9 cellular contexts compared by ENCODE assay signal in genomic region chr21:36322083-36322424, GRCh38. TPM values are rescaled to one million over a fixed set of nuclear protein-coding genes. Genes with fewer than 3 reads are reported as not detected.
DNase-seq lines count a peak whose midpoint lies in the region; ATAC-seq and TF ChIP-seq lines count a peak whose summit lies in the region.
"Had no signal": no experiment of that assay in that cellular context is flagged by ENCODE, and none has a peak within 500 bp of the region (broad histone marks: within the 10 kb centered on the region; RNA-seq: fewer than 3 reads in every experiment).

No MANE protein-coding gene starts in this region.

- H3K9me3 ChIP-seq in Caco-2: no peaks in the 10 kb centered on the region
- H3K9me3 ChIP-seq in Peyer's patch: no peaks in the 10 kb centered on the region
- no peaks in the 10 kb centered on the region for H3K9me3 ChIP-seq in parathyroid adenoma (ENCODE audit: control insufficient read depth, low read length)

- TF ChIP-seq CTCF in Caco-2 (IDR thresholded peaks at IDR 0.05; ENCODE audit: insufficient read depth in 1 of 2, low read depth in 1 of 2, low read length in 1 of 2, severe bottlenecking in 1 of 2, unreplicated experiment in 1 of 2) (no peak), Peyer's patch (IDR thresholded peaks at IDR 0.05) (no peak), parathyroid adenoma (IDR thresholded peaks at IDR 0.05) (no peak)

- H3K27ac ChIP-seq in Peyer's patch (peak overlapping the region in 3 of 4 donors; percentile 64 to 97 (median 96)), epithelial cell of prostate (peak overlapping the region; percentile 99), parathyroid adenoma (no peak overlapping the region)

- CTCF ChIA-PET in Caco-2 (lab: Charles Lee): no interaction called here

- peak overlapping the region; percentile 75 for H3K27ac Mint-ChIP-seq in Caco-2 (ENCODE audit: unreplicated experiment)

- peaks cover 49% of the 10 kb centered on the region for H3K36me3 Mint-ChIP-seq in Caco-2 (ENCODE audit: insufficient read depth, unreplicated experiment)

- H3K9ac ChIP-seq in parathyroid adenoma: no peak overlapping the region

- TF ChIP-seq POLR2A in Peyer's patch (IDR thresholded peaks at IDR 0.05): no peak

- no peaks in the 10 kb centered on the region; the same call in 1 of the 2 replicates for H3K36me3 ChIP-seq in Caco-2 (ENCODE audit: control insufficient read depth, insufficient read depth, low read length)
- no peaks in the 10 kb centered on the region for H3K36me3 ChIP-seq in Peyer's patch
- H3K36me3 ChIP-seq in parathyroid adenoma (ENCODE audit: control insufficient read depth, insufficient read depth, low read length): no peaks in the 10 kb centered on the region

- ATAC-seq in GM19035 (IDR thresholded peaks at IDR 0.05; ENCODE audit: unreplicated experiment): no peak
- no peak for ATAC-seq in GM21529 (IDR thresholded peaks at IDR 0.05; ENCODE audit: unreplicated experiment)

- no TSS peak for BruUV-seq in Caco-2 (replicated peaks; lab: Mats Ljungman, UMichigan)

- H3K27me3 ChIP-seq in Caco-2 (replicated peaks; ENCODE audit: control insufficient read depth, insufficient read depth, low read length) (no peaks in the 10 kb centered on the region), Peyer's patch (no peaks in the 10 kb centered on the region), parathyroid adenoma (ENCODE audit: control insufficient read depth, insufficient read depth, low read length) (no peaks in the 10 kb centered on the region)

- H3K27me3 Mint-ChIP-seq in Caco-2 (ENCODE audit: insufficient read depth, unreplicated experiment): no peaks in the 10 kb centered on the region

- POLR2A ChIA-PET in Caco-2 (lab: Charles Lee): no interaction called here

- no peaks in the 10 kb centered on the region for H3K9me3 Mint-ChIP-seq in Caco-2 (ENCODE audit: unreplicated experiment)

- H3K4me1 ChIP-seq in Caco-2 (peaks cover 8% of the 10 kb centered on the region), Peyer's patch (peaks cover 0 to 18% (median 8%) of the 10 kb centered on the region in 4 donors), parathyroid adenoma (no peaks in the 10 kb centered on the region)

- H3K79me2 ChIP-seq in parathyroid adenoma: peaks cover 10% of the 10 kb centered on the region

- no peak overlapping the region for H3K4me2 ChIP-seq in parathyroid adenoma (ENCODE audit: low read length)

- H3K4me1 Mint-ChIP-seq in Caco-2 (ENCODE audit: low read depth, unreplicated experiment): peaks cover 22% of the 10 kb centered on the region

- H2AFZ ChIP-seq in parathyroid adenoma: no peak overlapping the region

- peak overlapping the region; percentile 73 for H3K4me3 Mint-ChIP-seq in Caco-2 (ENCODE audit: unreplicated experiment)

- peak overlapping the region; percentile 51 for H3K4me3 ChIP-seq in Caco-2 (ENCODE audit: low read depth, low read length)
- peak overlapping the region in 2 of 4 donors; percentile 65 to 93 for H3K4me3 ChIP-seq in Peyer's patch
- H3K4me3 ChIP-seq in parathyroid adenoma (ENCODE audit: low read depth, low read length): peak overlapping the region; percentile 85

- DNase-seq in Caco-2: no peak
- no peak for DNase-seq in Peyer's patch
- DNase-seq in epithelial cell of prostate (ENCODE audit: low read depth, low spot score): no peak
- DNase-seq in C1 segment of cervical spinal cord (lab: John Stamatoyannopoulos, UW): no peak
- no peak for DNase-seq in HT-29 (ENCODE audit: low spot score)
- DNase-seq: NCI-H2081 treated with DMSO at 0.1 percent for 48 hours had no signal

- intact Hi-C loops in Caco-2 (cut with micrococcal nuclease; ENCODE audit: unreplicated experiment): loop anchor here (5.0 kb wide), 2 partner anchors 55 to 85 kb away; no protein-coding TSS in a partner anchor

RNA-seq across cellular contexts. Expression of gene MORC3, which starts 2.1 kb away (rescaled TPM):
- total RNA-seq in Caco-2 (2022): 21.6 and 23.3 TPM in 2 replicates
- total RNA-seq in Peyer's patch: 10 to 100 TPM; 29.4 to 82.5 (median 31.0) TPM
- total RNA-seq in HT-29 (2014; rRNA removed; shearing (Covaris generic)): 5.2 and 6.8 TPM in 2 replicates
